Comparison of ENCODE assay signal across 8 cellular contexts in the genomic region with DNA sequence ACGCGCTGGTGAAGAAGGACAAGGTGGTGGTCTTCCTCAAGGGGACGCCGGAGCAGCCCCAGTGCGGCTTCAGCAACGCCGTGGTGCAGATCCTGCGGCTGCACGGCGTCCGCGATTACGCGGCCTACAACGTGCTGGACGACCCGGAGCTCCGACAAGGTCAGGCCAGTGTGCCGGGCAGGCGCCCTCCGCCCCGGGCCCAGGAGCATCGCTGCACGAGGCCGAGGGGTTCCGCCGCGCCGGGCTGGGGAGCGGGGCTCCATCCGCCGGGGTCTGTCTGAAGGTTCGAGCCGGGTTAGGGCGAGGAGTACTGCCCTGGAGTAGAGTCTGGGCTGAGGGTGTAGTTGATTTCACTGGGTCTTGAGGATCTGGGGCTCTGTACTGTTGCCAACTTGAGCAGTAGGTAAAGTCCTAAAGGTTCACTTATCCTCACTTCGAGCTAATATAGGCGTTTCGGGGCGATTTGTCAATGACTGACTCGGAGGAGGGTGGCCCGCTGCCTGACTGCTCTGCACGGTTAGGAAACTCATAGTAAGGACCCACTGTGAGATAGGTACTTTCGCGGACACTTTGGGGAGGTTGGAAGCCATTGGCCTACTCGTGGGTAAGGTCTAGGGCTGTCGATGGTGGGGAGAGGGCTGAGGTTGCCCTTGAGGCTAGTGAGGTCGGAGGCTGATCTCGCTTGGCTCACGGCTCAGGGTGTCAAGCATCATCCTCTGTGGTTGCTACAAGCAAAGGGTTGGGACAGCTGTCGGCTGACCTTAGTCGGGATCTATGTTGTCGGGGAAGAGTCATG. TPM values are rescaled to one million over a fixed set of nuclear protein-coding genes. Genes with fewer than 3 reads are reported as not detected.
DNase-seq lines count a peak whose midpoint lies in the region; ATAC-seq lines count a peak whose summit lies in the region.

No MANE protein-coding gene starts in this region.

- peak overlapping the region; percentile 98 for H3K4me3 Mint-ChIP-seq in activated T-helper 1 cell treated with anti-CD3 and anti-CD28 coated beads, Interleukin-12 subunit alpha, Interleukin-12 subunit beta, Interleukin-2, Interleukin-4 antibody, amounts not matched to agents 30 ng/mL and 10 ng/mL and 1 ng/mL, durations not matched to agents 14 hours and 24 hours and 36 hours
- H3K4me3 Mint-ChIP-seq in stimulated activated naive B cell treated with anti-CD40 and anti-IgM and Interleukin-4, amounts not matched to agents 10 μg/mL and 1 μg/mL and 100 μg/mL, for 72 hours, result peak overlapping the region; percentile 98 to 99

- peak; percentile 40 for DNase-seq in activated CD4-positive, alpha-beta T cell treated with anti-CD3 and anti-CD28 coated beads for 48 hours
- no peak for DNase-seq in activated CD4-positive, alpha-beta T cell treated with anti-CD3 and anti-CD28 coated beads, Interleukin-2, amount 50 U/mL, for 4 hours
- DNase-seq in activated T-helper 1 cell treated with anti-CD3 and anti-CD28 coated beads, Interleukin-12 subunit alpha, Interleukin-12 subunit beta, Interleukin-2, Interleukin-4 antibody, amounts not matched to agents 30 ng/mL and 10 ng/mL and 1 ng/mL, durations not matched to agents 14 hours and 24 hours and 36 hours (ENCODE audit: low spot score), result no peak
- no peak for DNase-seq in stimulated activated naive B cell treated with anti-CD40 and anti-IgM and Interleukin-4, amounts not matched to agents 10 μg/mL and 1 μg/mL and 100 μg/mL, for 72 hours
- DNase-seq in SK-N-DZ (ENCODE audit: low spot score) (no peak), kidney glomerular epithelial cell (lab: John Stamatoyannopoulos, UW) (no peak)

- peaks cover 24% of the 10 kb centered on the region for H3K36me3 Mint-ChIP-seq in activated T-helper 1 cell treated with anti-CD3 and anti-CD28 coated beads, Interleukin-12 subunit alpha, Interleukin-12 subunit beta, Interleukin-2, Interleukin-4 antibody, amounts not matched to agents 30 ng/mL and 10 ng/mL and 1 ng/mL, durations not matched to agents 14 hours and 24 hours and 36 hours (ENCODE audit: low read depth)
- H3K36me3 Mint-ChIP-seq in stimulated activated naive B cell treated with anti-CD40 and anti-IgM and Interleukin-4, amounts not matched to agents 10 μg/mL and 1 μg/mL and 100 μg/mL, for 72 hours, result peaks cover 5 to 20% of the 10 kb centered on the region in 2 donors

- ATAC-seq in HG03064 (IDR thresholded peaks at IDR 0.05; ENCODE audit: low read depth, unreplicated experiment), result peak; percentile 3
- peak; percentile 6 for ATAC-seq in stimulated activated naive B cell treated with anti-CD40 and anti-IgM and Interleukin-4, amounts not matched to agents 10 μg/mL and 1 μg/mL and 100 μg/mL, for 72 hours (replicated peaks)

- H3K27ac Mint-ChIP-seq in activated T-helper 1 cell treated with anti-CD3 and anti-CD28 coated beads, Interleukin-12 subunit alpha, Interleukin-12 subunit beta, Interleukin-2, Interleukin-4 antibody, amounts not matched to agents 30 ng/mL and 10 ng/mL and 1 ng/mL, durations not matched to agents 14 hours and 24 hours and 36 hours, result peak overlapping the region; percentile 94
- H3K27ac Mint-ChIP-seq in stimulated activated naive B cell treated with anti-CD40 and anti-IgM and Interleukin-4, amounts not matched to agents 10 μg/mL and 1 μg/mL and 100 μg/mL, for 72 hours, result peak overlapping the region; percentile 93

- intact Hi-C loops in activated T-helper 1 cell treated with anti-CD3 and anti-CD28 coated beads, Interleukin-12 subunit alpha, Interleukin-12 subunit beta, Interleukin-2, Interleukin-4 antibody, amounts not matched to agents 30 ng/mL and 10 ng/mL and 1 ng/mL, durations not matched to agents 14 hours and 24 hours and 36 hours (cut with micrococcal nuclease), result loop anchor here (10.0 kb wide), 1 partner anchor 1451 kb away; a partner anchor contains a TSS

- peaks cover 68% of the 10 kb centered on the region for H3K4me1 Mint-ChIP-seq in activated T-helper 1 cell treated with anti-CD3 and anti-CD28 coated beads, Interleukin-12 subunit alpha, Interleukin-12 subunit beta, Interleukin-2, Interleukin-4 antibody, amounts not matched to agents 30 ng/mL and 10 ng/mL and 1 ng/mL, durations not matched to agents 14 hours and 24 hours and 36 hours (ENCODE audit: low read depth)
- peaks cover 43 to 59% of the 10 kb centered on the region in 2 donors for H3K4me1 Mint-ChIP-seq in stimulated activated naive B cell treated with anti-CD40 and anti-IgM and Interleukin-4, amounts not matched to agents 10 μg/mL and 1 μg/mL and 100 μg/mL, for 72 hours

- H3K4me3 ChIP-seq in iPS-18c (ENCODE audit: insufficient read depth, low read depth, low read length), result peak overlapping the region; percentile 94

- no peaks in the 10 kb centered on the region for H3K27me3 Mint-ChIP-seq in activated T-helper 1 cell treated with anti-CD3 and anti-CD28 coated beads, Interleukin-12 subunit alpha, Interleukin-12 subunit beta, Interleukin-2, Interleukin-4 antibody, amounts not matched to agents 30 ng/mL and 10 ng/mL and 1 ng/mL, durations not matched to agents 14 hours and 24 hours and 36 hours (ENCODE audit: insufficient read depth)
- no peaks in the 10 kb centered on the region for H3K27me3 Mint-ChIP-seq in stimulated activated naive B cell treated with anti-CD40 and anti-IgM and Interleukin-4, amounts not matched to agents 10 μg/mL and 1 μg/mL and 100 μg/mL, for 72 hours

- no peaks in the 10 kb centered on the region for H3K9me3 ChIP-seq in iPS-18c (ENCODE audit: control insufficient read depth, insufficient read depth, low read length)

- H3K9me3 Mint-ChIP-seq in activated T-helper 1 cell treated with anti-CD3 and anti-CD28 coated beads, Interleukin-12 subunit alpha, Interleukin-12 subunit beta, Interleukin-2, Interleukin-4 antibody, amounts not matched to agents 30 ng/mL and 10 ng/mL and 1 ng/mL, durations not matched to agents 14 hours and 24 hours and 36 hours, result no peaks in the 10 kb centered on the region
- no peaks in the 10 kb centered on the region for H3K9me3 Mint-ChIP-seq in stimulated activated naive B cell treated with anti-CD40 and anti-IgM and Interleukin-4, amounts not matched to agents 10 μg/mL and 1 μg/mL and 100 μg/mL, for 72 hours

RNA-seq across cellular contexts. Expression of a gene that starts 0.6 kb away (rescaled TPM):
- 46.7 and 48.9 TPM in 2 replicates for total RNA-seq in activated T-helper 1 cell treated with anti-CD3 and anti-CD28 coated beads, Interleukin-12 subunit alpha, Interleukin-12 subunit beta, Interleukin-2, Interleukin-4 antibody, amounts not matched to agents 30 ng/mL and 10 ng/mL and 1 ng/mL, durations not matched to agents 14 hours and 24 hours and 36 hours
- 63.9 and 66.4 TPM in 2 replicates for polyA plus RNA-seq in SK-N-DZ (2014; cell fraction: cytosol; rRNA removed)
- polyA plus RNA-seq in SK-N-DZ (2014; cell fraction: nucleus; rRNA removed), result 18.0 and 33.6 TPM in 2 replicates

RNA-seq across cellular contexts. Expression of a gene that starts 19.0 kb away (rescaled TPM):
- total RNA-seq in activated T-helper 1 cell treated with anti-CD3 and anti-CD28 coated beads, Interleukin-12 subunit alpha, Interleukin-12 subunit beta, Interleukin-2, Interleukin-4 antibody, amounts not matched to agents 30 ng/mL and 10 ng/mL and 1 ng/mL, durations not matched to agents 14 hours and 24 hours and 36 hours, result 42.6 and 44.1 TPM in 2 replicates
- polyA plus RNA-seq in SK-N-DZ (2014; cell fraction: cytosol; rRNA removed), result 0.63 and 0.71 TPM in 2 replicates
- 0.58 and 0.70 TPM in 2 replicates for polyA plus RNA-seq in SK-N-DZ (2014; cell fraction: nucleus; rRNA removed)
